ENCODE assay signal across 24 cellular contexts in genomic region chr1:201753492-201753891, GRCh38.
DNase-seq lines count a peak whose midpoint lies in the region; ATAC-seq and TF ChIP-seq lines count a peak whose summit lies in the region.
"Had no signal": no experiment of that assay in that cellular context is flagged by ENCODE, and none has a peak within 500 bp of the region (broad histone marks: within the 10 kb centered on the region; RNA-seq: fewer than 3 reads in every experiment).

No MANE protein-coding gene starts in this region.

- H3K4me3 ChIP-seq in heart left ventricle, result no peak overlapping the region
- no peak overlapping the region for H3K4me3 ChIP-seq in right cardiac atrium (ENCODE audit: low read length)
- H3K4me3 ChIP-seq in aorta (ENCODE audit: low read length in 2 of 2), result no peak overlapping the region
- H3K4me3 ChIP-seq: upper lobe of left lung had no signal

- peak overlapping the region; percentile 30 for H3K27ac Mint-ChIP-seq in mesothelial cell of epicardium
- H3K27ac Mint-ChIP-seq: activated naive CD8-positive, alpha-beta T cell treated with anti-CD3 and anti-CD28 coated beads for 36 hours; activated T-helper 2 cell treated with anti-CD3 and anti-CD28 coated beads, Interferon-gamma antibody, Interleukin-2, Interleukin-4, amounts not matched to agents 10 μg/mL and 5 μg/mL and 100 μg/mL, durations not matched to agents 14 hours and 24 hours and 36 hours; dendritic cell treated with granulocyte-macrophage colony-stimulating factor and Interleukin-4, amounts not matched to agents 40 ng/mL and 50 ng/mL, for 4 days; memory B cell; naive thymus-derived CD4-positive, alpha-beta T cell; T-cell had no signal

- intact Hi-C loops in heart left ventricle (cut with DNase I) (loop anchor here in 2 of 10 donors (5.0 kb wide), 2 partner anchors 34 to 39 kb away; no protein-coding TSS in a partner anchor), right cardiac atrium (cut with DNase I) (no loop called here), aorta (cut with DNase I) (loop anchor here in 1 of 2 donors (5.0 kb wide), 1 partner anchor 39 kb away; no protein-coding TSS in a partner anchor)

- DNase-seq in heart left ventricle, result no peak
- DNase-seq in right cardiac atrium, result no peak
- no peak for DNase-seq in caudate nucleus (lab: John Stamatoyannopoulos, UW)
- no peak for DNase-seq in mesothelial cell of epicardium (ENCODE audit: low spot score in 2 of 2, unreplicated experiment in 2 of 2)
- DNase-seq in aorta, result no peak
- no peak for DNase-seq in T-helper 1 cell
- no peak for DNase-seq in NCI-H446 treated with DMSO at 0.1 percent for 48 hours (lab: John Stamatoyannopoulos, UW)
- DNase-seq: activated CD4-positive, alpha-beta T cell treated with anti-CD3 and anti-CD28 coated beads for 48 hours; activated naive CD8-positive, alpha-beta T cell treated with anti-CD3 and anti-CD28 coated beads for 36 hours; COR-L47; kidney; naive thymus-derived CD4-positive, alpha-beta T cell; NCI-H1417; NCI-H2171; SHP77 treated with DMSO at 0.1 percent for 48 hours; stimulated activated CD4-positive, alpha-beta T cell treated with anti-CD3 and anti-CD28 coated beads, Interleukin-2, amount 100 ng/mL, for 48 hours; stimulated activated naive CD8-positive, alpha-beta T cell treated with anti-CD3 and anti-CD28 coated beads, Interleukin-15, Interleukin-2, amounts not matched to agents 100 U/mL and 50 U/mL, for 24 hours; T-cell; upper lobe of left lung had no signal

- TF ChIP-seq POLR2A in heart left ventricle (IDR thresholded peaks at IDR 0.05), result no peak

- peaks cover 74% of the 10 kb centered on the region for H3K4me1 Mint-ChIP-seq in mesothelial cell of epicardium

- H3K4me1 ChIP-seq in heart left ventricle, result peaks cover 13 to 100% (median 95%) of the 10 kb centered on the region in 12 donors
- H3K4me1 ChIP-seq in right cardiac atrium (ENCODE audit: control insufficient read depth, insufficient read depth, low read length), result peaks cover 9% of the 10 kb centered on the region
- peaks cover 19 to 29% of the 10 kb centered on the region in 2 donors for H3K4me1 ChIP-seq in aorta (ENCODE audit: control insufficient read depth in 1 of 2, insufficient read depth in 2 of 2, low read length in 2 of 2)

- peak overlapping the region in 10 of 12 donors; percentile 25 to 66 (median 51) for H3K27ac ChIP-seq in heart left ventricle
- H3K27ac ChIP-seq in right cardiac atrium (ENCODE audit: low read length), result no peak overlapping the region
- H3K27ac ChIP-seq in caudate nucleus (ENCODE audit: low read depth, low read length), result peak overlapping the region; percentile 52
- H3K27ac ChIP-seq in aorta (ENCODE audit: low read depth in 1 of 2, low read length in 2 of 2), result peak overlapping the region; percentile 91 to 99
- H3K27ac ChIP-seq: HL-60, upper lobe of left lung had no signal

- no peaks in the 10 kb centered on the region for H3K36me3 ChIP-seq in heart left ventricle
- H3K36me3 ChIP-seq in aorta (ENCODE audit: control insufficient read depth in 1 of 2, insufficient read depth in 2 of 2, low read length in 1 of 2), result no peaks in the 10 kb centered on the region
- H3K36me3 ChIP-seq: upper lobe of left lung had no signal

- 31 to 40% (median 34%) methylated on average over 3 of the region's 3 CpGs for WGBS in heart left ventricle, 4 donors
- 71% methylated on average over 3 of the region's 3 CpGs for WGBS in right cardiac atrium
- 13 to 15% methylated on average over 3 of the region's 3 CpGs for WGBS in aorta, 2 donors

- H3K27me3 ChIP-seq in heart left ventricle (no peaks in the 10 kb centered on the region), right cardiac atrium (ENCODE audit: control insufficient read depth, insufficient read depth) (no peaks in the 10 kb centered on the region), aorta (ENCODE audit: control insufficient read depth in 1 of 2, insufficient read depth in 2 of 2, low read length in 1 of 2) (no peaks in the 10 kb centered on the region)
- H3K27me3 ChIP-seq: upper lobe of left lung had no signal

- H3K36me3 Mint-ChIP-seq in mesothelial cell of epicardium, result no peaks in the 10 kb centered on the region
- H3K36me3 Mint-ChIP-seq: activated naive CD8-positive, alpha-beta T cell treated with anti-CD3 and anti-CD28 coated beads for 36 hours; memory B cell; naive thymus-derived CD4-positive, alpha-beta T cell; T-cell had no signal

- H3K9me3 ChIP-seq in heart left ventricle (no peaks in the 10 kb centered on the region), right cardiac atrium (ENCODE audit: control insufficient read depth, low read length) (no peaks in the 10 kb centered on the region), aorta (ENCODE audit: control insufficient read depth, low read length) (no peaks in the 10 kb centered on the region)
- H3K9me3 ChIP-seq: upper lobe of left lung had no signal

- TF ChIP-seq CTCF in heart left ventricle (IDR thresholded peaks at IDR 0.05) (no peak), mesothelial cell of epicardium (IDR thresholded peaks at IDR 0.05; ENCODE audit: unreplicated experiment) (no peak)

- no peaks in the 10 kb centered on the region for H3K27me3 Mint-ChIP-seq in mesothelial cell of epicardium (ENCODE audit: low read depth)

- ATAC-seq in heart left ventricle, result no peak
- no peak for ATAC-seq in right cardiac atrium
- ATAC-seq in aorta (ENCODE audit: low FRiP score), result no peak
- ATAC-seq in HG02973 (IDR thresholded peaks at IDR 0.05; ENCODE audit: unreplicated experiment), result no peak
- ATAC-seq: naive thymus-derived CD4-positive, alpha-beta T cell; stimulated activated naive CD8-positive, alpha-beta T cell treated with anti-CD3 and anti-CD28 coated beads, Interleukin-15, Interleukin-2, amounts not matched to agents 100 U/mL and 50 U/mL, for 24 hours; T-cell had no signal

- H3K9me3 Mint-ChIP-seq in mesothelial cell of epicardium, result no peaks in the 10 kb centered on the region
- H3K9me3 Mint-ChIP-seq: activated naive CD8-positive, alpha-beta T cell treated with anti-CD3 and anti-CD28 coated beads for 36 hours; activated T-helper 2 cell treated with anti-CD3 and anti-CD28 coated beads, Interferon-gamma antibody, Interleukin-2, Interleukin-4, amounts not matched to agents 10 μg/mL and 5 μg/mL and 100 μg/mL, durations not matched to agents 14 hours and 24 hours and 36 hours; dendritic cell treated with granulocyte-macrophage colony-stimulating factor and Interleukin-4, amounts not matched to agents 40 ng/mL and 50 ng/mL, for 4 days; memory B cell; naive thymus-derived CD4-positive, alpha-beta T cell; T-cell had no signal

- H3K4me3 Mint-ChIP-seq in mesothelial cell of epicardium, result no peak overlapping the region
- H3K4me3 Mint-ChIP-seq: activated naive CD8-positive, alpha-beta T cell treated with anti-CD3 and anti-CD28 coated beads for 36 hours; dendritic cell treated with granulocyte-macrophage colony-stimulating factor and Interleukin-4, amounts not matched to agents 40 ng/mL and 50 ng/mL, for 4 days; memory B cell; naive thymus-derived CD4-positive, alpha-beta T cell; T-cell had no signal
